ENCODE assay signal across 21 cellular contexts in the genomic region with DNA sequence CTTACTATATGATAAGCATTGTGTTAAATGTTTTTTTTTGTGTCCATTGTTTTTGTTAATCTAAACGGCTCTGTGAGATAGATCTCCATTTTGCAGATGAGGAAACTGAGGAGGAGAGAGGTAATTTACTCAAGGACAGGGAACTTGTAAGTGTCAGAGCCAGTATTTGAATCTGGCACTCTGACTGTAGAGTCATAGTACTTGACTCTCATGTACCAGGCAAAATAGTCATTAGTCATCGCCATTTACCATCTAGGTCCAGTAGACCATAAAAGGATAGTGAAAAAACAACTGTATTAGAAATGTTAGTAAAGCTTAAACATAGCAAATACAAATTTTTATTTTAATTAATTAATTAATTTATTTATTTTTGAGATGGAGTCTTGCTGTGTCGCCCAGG. TPM values are rescaled to one million over a fixed set of nuclear protein-coding genes. Genes with fewer than 3 reads are reported as not detected.
DNase-seq lines count a peak whose midpoint lies in the region; ATAC-seq and TF ChIP-seq lines count a peak whose summit lies in the region.
"Had no signal": no experiment of that assay in that cellular context is flagged by ENCODE, and none has a peak within 500 bp of the region (broad histone marks: within the 10 kb centered on the region; RNA-seq: fewer than 3 reads in every experiment).

No MANE protein-coding gene starts in this region.

- H3K27ac ChIP-seq in DND-41 (ENCODE audit: low read length) (no peak overlapping the region), HEK293 (ENCODE audit: extremely low read depth, low read depth, low read length) (no peak overlapping the region)
- H3K27ac ChIP-seq: foreskin keratinocyte, SJSA1, testis had no signal

- H3K27ac Mint-ChIP-seq in activated T-helper 2 cell treated with anti-CD3 and anti-CD28 coated beads, Interferon-gamma antibody, Interleukin-2, Interleukin-4, amounts not matched to agents 10 μg/mL and 5 μg/mL and 100 μg/mL, durations not matched to agents 14 hours and 24 hours and 36 hours = no peak overlapping the region
- H3K27ac Mint-ChIP-seq: effector memory CD8-positive, alpha-beta T cell; progenitor cell of endocrine pancreas; WTC11 had no signal

- peaks cover 38% of the 10 kb centered on the region for H3K4me1 ChIP-seq in DND-41 (ENCODE audit: insufficient read depth, low read length)
- H3K4me1 ChIP-seq in HEK293 (ENCODE audit: control insufficient read depth, insufficient read depth, low read length) = no peaks in the 10 kb centered on the region
- H3K4me1 ChIP-seq: BE2C had no signal

- DNase-seq in DND-41 (no peak), astrocyte of the hippocampus (ENCODE audit: low read depth, low spot score) (peak; percentile 4), iris pigment epithelial cell (ENCODE audit: low read depth) (peak; percentile 51), NCI-H2081 (lab: John Stamatoyannopoulos, UW) (no peak), NCI-H510A treated with DMSO at 0.1 percent for 48 hours (lab: John Stamatoyannopoulos, UW) (no peak)
- no peak for DNase-seq in activated T-helper 2 cell treated with anti-CD3 and anti-CD28 coated beads, Interferon-gamma antibody, Interleukin-2, Interleukin-4, amounts not matched to agents 10 μg/mL and 5 μg/mL and 100 μg/mL, durations not matched to agents 14 hours and 24 hours and 36 hours (ENCODE audit: low spot score)
- DNase-seq: activated effector memory CD4-positive, alpha-beta T cell treated with anti-CD3 and anti-CD28 coated beads, Interleukin-2, amount 50 U/mL, for 16 hours; BE2C; Calu3; effector memory CD8-positive, alpha-beta T cell; left colon; midbrain; NCI-H187; NCI-H526 treated with DMSO at 0.1 percent for 48 hours; testis had no signal

- H3K79me2 ChIP-seq in DND-41 (ENCODE audit: insufficient read depth, low read length) = peaks cover 100% of the 10 kb centered on the region

- H4K20me1 ChIP-seq in DND-41 (ENCODE audit: insufficient read depth, low read length) = peaks cover 40% of the 10 kb centered on the region

- no peak overlapping the region for H3K4me3 Mint-ChIP-seq in activated T-helper 2 cell treated with anti-CD3 and anti-CD28 coated beads, Interferon-gamma antibody, Interleukin-2, Interleukin-4, amounts not matched to agents 10 μg/mL and 5 μg/mL and 100 μg/mL, durations not matched to agents 14 hours and 24 hours and 36 hours (ENCODE audit: low read depth)
- H3K4me3 Mint-ChIP-seq: effector memory CD8-positive, alpha-beta T cell; WTC11 had no signal

- no peaks in the 10 kb centered on the region for H3K9me3 Mint-ChIP-seq in activated T-helper 2 cell treated with anti-CD3 and anti-CD28 coated beads, Interferon-gamma antibody, Interleukin-2, Interleukin-4, amounts not matched to agents 10 μg/mL and 5 μg/mL and 100 μg/mL, durations not matched to agents 14 hours and 24 hours and 36 hours
- H3K9me3 Mint-ChIP-seq: effector memory CD8-positive, alpha-beta T cell; WTC11 had no signal

- peak overlapping the region in 1 of 2 experiments; percentile 24; a peak in 1 of 4 replicates for H3K4me3 ChIP-seq in DND-41 (ENCODE audit: low read depth in 1 of 2, low read length in 2 of 2)
- H3K4me3 ChIP-seq in HEK293 (ENCODE audit: low read depth, low read length) = no peak overlapping the region
- H3K4me3 ChIP-seq: SJSA1, testis had no signal

- H3K9me3 ChIP-seq in DND-41 (ENCODE audit: insufficient read depth, low read length, severe bottlenecking) = no peaks in the 10 kb centered on the region
- no peaks in the 10 kb centered on the region for H3K9me3 ChIP-seq in HEK293 (ENCODE audit: control insufficient read depth, insufficient read depth, low read depth, low read length)
- H3K9me3 ChIP-seq: BE2C, SJSA1, testis had no signal

- peaks cover 39% of the 10 kb centered on the region for H3K4me1 Mint-ChIP-seq in activated T-helper 2 cell treated with anti-CD3 and anti-CD28 coated beads, Interferon-gamma antibody, Interleukin-2, Interleukin-4, amounts not matched to agents 10 μg/mL and 5 μg/mL and 100 μg/mL, durations not matched to agents 14 hours and 24 hours and 36 hours (ENCODE audit: low read depth)

- POLR2A ChIA-PET in HEK293 (lab: Yijun Ruan, JAX) = no interaction called here

- H3K9ac ChIP-seq in DND-41 (ENCODE audit: low read depth, low read length) = no peak overlapping the region

- H2AFZ ChIP-seq in DND-41 (ENCODE audit: low read depth, low read length) = no peak overlapping the region

- peak overlapping the region; percentile 45; the same call in 1 of the 2 replicates for H3K4me2 ChIP-seq in DND-41 (ENCODE audit: insufficient read depth, low read length)

- peaks cover 59% of the 10 kb centered on the region for H3K36me3 Mint-ChIP-seq in activated T-helper 2 cell treated with anti-CD3 and anti-CD28 coated beads, Interferon-gamma antibody, Interleukin-2, Interleukin-4, amounts not matched to agents 10 μg/mL and 5 μg/mL and 100 μg/mL, durations not matched to agents 14 hours and 24 hours and 36 hours (ENCODE audit: low read depth)

- no peak for ATAC-seq in DND-41 (ENCODE audit: insufficient read depth, low read depth)
- ATAC-seq in HG03280 (IDR thresholded peaks at IDR 0.05; ENCODE audit: unreplicated experiment) = no peak
- ATAC-seq: effector memory CD8-positive, alpha-beta T cell; foreskin keratinocyte; left colon; WTC11 had no signal

- no peaks in the 10 kb centered on the region for H3K27me3 ChIP-seq in DND-41 (ENCODE audit: insufficient read depth, low read length, poor library complexity)
- H3K27me3 ChIP-seq: BE2C, foreskin keratinocyte, SJSA1, testis had no signal

- no peaks in the 10 kb centered on the region for H3K27me3 Mint-ChIP-seq in activated T-helper 2 cell treated with anti-CD3 and anti-CD28 coated beads, Interferon-gamma antibody, Interleukin-2, Interleukin-4, amounts not matched to agents 10 μg/mL and 5 μg/mL and 100 μg/mL, durations not matched to agents 14 hours and 24 hours and 36 hours (ENCODE audit: low read depth)
- H3K27me3 Mint-ChIP-seq: effector memory CD8-positive, alpha-beta T cell; progenitor cell of endocrine pancreas had no signal

- TF ChIP-seq CTCF in DND-41 (IDR thresholded peaks at IDR 0.05; ENCODE audit: borderline replicate concordance, extremely low read depth, low read length, poor library complexity, severe bottlenecking) (no peak), HEK293 (tag by site-specific recombination; IDR thresholded peaks at IDR 0.05) (no peak)

- CTCF ChIA-PET in HEK293 (lab: Yijun Ruan, JAX) = no interaction called here

- intact Hi-C loops in activated T-helper 2 cell treated with anti-CD3 and anti-CD28 coated beads, Interferon-gamma antibody, Interleukin-2, Interleukin-4, amounts not matched to agents 10 μg/mL and 5 μg/mL and 100 μg/mL, durations not matched to agents 14 hours and 24 hours and 36 hours (cut with micrococcal nuclease) = no loop called here

- H3K36me3 ChIP-seq in DND-41 (ENCODE audit: insufficient read depth, low read length) = peaks cover 23% of the 10 kb centered on the region; the same call in 1 of the 2 replicates
- H3K36me3 ChIP-seq in HEK293 (ENCODE audit: control insufficient read depth in 2 of 2, insufficient read depth in 1 of 2, low read length in 2 of 2) = peaks cover 0 to 17% of the 10 kb centered on the region in 2 experiments; a peak in 2 of 3 replicates
- H3K36me3 ChIP-seq: BE2C had no signal

TF ChIP-seq in HEK293, 187 proteins besides CTCF, POLR2A, EP300 and RAD21:
- TF ChIP-seq, protein P1, sequence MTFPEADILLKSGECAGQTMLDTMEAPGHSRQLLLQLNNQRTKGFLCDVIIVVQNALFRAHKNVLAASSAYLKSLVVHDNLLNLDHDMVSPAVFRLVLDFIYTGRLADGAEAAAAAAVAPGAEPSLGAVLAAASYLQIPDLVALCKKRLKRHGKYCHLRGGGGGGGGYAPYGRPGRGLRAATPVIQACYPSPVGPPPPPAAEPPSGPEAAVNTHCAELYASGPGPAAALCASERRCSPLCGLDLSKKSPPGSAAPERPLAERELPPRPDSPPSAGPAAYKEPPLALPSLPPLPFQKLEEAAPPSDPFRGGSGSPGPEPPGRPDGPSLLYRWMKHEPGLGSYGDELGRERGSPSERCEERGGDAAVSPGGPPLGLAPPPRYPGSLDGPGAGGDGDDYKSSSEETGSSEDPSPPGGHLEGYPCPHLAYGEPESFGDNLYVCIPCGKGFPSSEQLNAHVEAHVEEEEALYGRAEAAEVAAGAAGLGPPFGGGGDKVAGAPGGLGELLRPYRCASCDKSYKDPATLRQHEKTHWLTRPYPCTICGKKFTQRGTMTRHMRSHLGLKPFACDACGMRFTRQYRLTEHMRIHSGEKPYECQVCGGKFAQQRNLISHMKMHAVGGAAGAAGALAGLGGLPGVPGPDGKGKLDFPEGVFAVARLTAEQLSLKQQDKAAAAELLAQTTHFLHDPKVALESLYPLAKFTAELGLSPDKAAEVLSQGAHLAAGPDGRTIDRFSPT (tag by site-specific recombination; IDR thresholded peaks at IDR 0.05) = no peak
- TF ChIP-seq HOXA7 (CRISPR knock-in tag; IDR thresholded peaks at IDR 0.05; ENCODE audit: borderline replicate concordance) (no peak), ZNF664 (tag by site-specific recombination; IDR thresholded peaks at IDR 0.05) (0 out of 2 replicates have a peak, but pooled peaks have one; percentile 23)

RNA-seq across cellular contexts. Expression of a gene that starts 4.8 kb away (rescaled TPM):
- total RNA-seq in activated T-helper 2 cell treated with anti-CD3 and anti-CD28 coated beads, Interferon-gamma antibody, Interleukin-2, Interleukin-4, amounts not matched to agents 10 μg/mL and 5 μg/mL and 100 μg/mL, durations not matched to agents 14 hours and 24 hours and 36 hours = 106 and 110 TPM in 2 replicates

Comparison
In these comparisons a context has a peak if more than half of its experiments do, and no peak if none do; other contexts are left out.
1. DNase-seq: peak in astrocyte of the hippocampus (single experiment) and iris pigment epithelial cell (single experiment); none in DND-41 (single experiment), activated T-helper 2 cell treated with anti-CD3 and anti-CD28 coated beads, Interferon-gamma antibody, Interleukin-2, Interleukin-4, amounts not matched to agents 10 μg/mL and 5 μg/mL and 100 μg/mL, durations not matched to agents 14 hours and 24 hours and 36 hours (single experiment), NCI-H2081 (0 of 2) and NCI-H510A treated with DMSO at 0.1 percent for 48 hours (single experiment).